ENCODE assay signal across 1 cellular context in genomic region chr12:95072900-95073697, GRCh38.
A peak's percentile ranks its signal among the peaks of the same experiment; 100 is the strongest.
TF ChIP-seq lines count a peak whose summit lies in the region.

TSS of gene NR2C1 (minus strand) at chr12:95073618. CDS start at chr12:95067384, 6,234 bp downstream.

TF ChIP-seq in K562, 482 proteins besides CTCF, POLR2A, EP300 and RAD21 (continued from another document and continues in another):
- TF ChIP-seq ZC3H4 (CRISPR knock-in tag; IDR thresholded peaks at IDR 0.05; ENCODE audit: borderline replicate concordance) (no peak), ZNF175 (CRISPR knock-in tag; IDR thresholded peaks at IDR 0.05; ENCODE audit: low read depth) (no peak), PURB (CRISPR knock-in tag; IDR thresholded peaks at IDR 0.05; ENCODE audit: low read depth) (no peak), ZNF408 (CRISPR knock-in tag; IDR thresholded peaks at IDR 0.05; ENCODE audit: low read depth) (no peak), CBFB (CRISPR knock-in tag; IDR thresholded peaks at IDR 0.05) (no peak), ZBTB33 (CRISPR knock-in tag; IDR thresholded peaks at IDR 0.05) (no peak; the same call in 1 of the 2 replicates), NCOA4 (IDR thresholded peaks at IDR 0.05; ENCODE audit: partially characterized antibody) (no peak), PYGO2 (tag; IDR thresholded peaks at IDR 0.05) (no peak), FOXA1 (IDR thresholded peaks at IDR 0.05; ENCODE audit: borderline replicate concordance) (no peak), MAFF (IDR thresholded peaks at IDR 0.05; ENCODE audit: low read length) (no peak), OTX1 (CRISPR knock-in tag; IDR thresholded peaks at IDR 0.05) (no peak), DACH1 (IDR thresholded peaks at IDR 0.05; ENCODE audit: partially characterized antibody) (no peak), SP1 (CRISPR knock-in tag; IDR thresholded peaks at IDR 0.05) (no peak; the same call in 1 of the 2 replicates), NFYB (IDR thresholded peaks at IDR 0.05; ENCODE audit: extremely low read depth, insufficient read length) (no peak), CHD7 (IDR thresholded peaks at IDR 0.05; ENCODE audit: low read depth, low read length) (no peak), NCOA1 (IDR thresholded peaks at IDR 0.05; ENCODE audit: low read depth) (no peak), ZNF644 (tag; IDR thresholded peaks at IDR 0.05; ENCODE audit: low read depth) (no peak), SIN3B (IDR thresholded peaks at IDR 0.05; ENCODE audit: low read depth) (no peak), RBM17 (IDR thresholded peaks at IDR 0.05; ENCODE audit: borderline replicate concordance, low read depth, low read length) (no peak), SOX6 (IDR thresholded peaks at IDR 0.05) (no peak), CEBPB (tag; IDR thresholded peaks at IDR 0.05) (no peak), CC2D1A (IDR thresholded peaks at IDR 0.05) (no peak), CHD2 (IDR thresholded peaks at IDR 0.05; ENCODE audit: low read depth, low read length) (no peak), ETS1 (conservative IDR thresholded peaks at IDR 0.05; ENCODE audit: control insufficient read depth, low read depth, low read length) (0 out of 2 replicates have a peak, but pooled peaks have one; percentile 56), MGA (IDR thresholded peaks at IDR 0.05) (no peak), POLR3A (IDR thresholded peaks at IDR 0.05; ENCODE audit: borderline replicate concordance, extremely low read depth, insufficient read depth, insufficient read length) (no peak), HNRNPLL (IDR thresholded peaks at IDR 0.05; ENCODE audit: low read depth, low read length, poor library complexity, severe bottlenecking) (peak; percentile 70), ELK1 (CRISPR knock-in tag; IDR thresholded peaks at IDR 0.05) (no peak)
